25 cellular contexts compared by ENCODE assay signal in genomic region chr18:6666286-6666685, GRCh38.
"Had no signal": no experiment of that assay in that cellular context is flagged by ENCODE, and none has a peak within 500 bp of the region (broad histone marks: within the 10 kb centered on the region; RNA-seq: fewer than 3 reads in every experiment).

No MANE protein-coding gene starts in this region.

- DNase-seq: activated CD4-positive, alpha-beta T cell treated with anti-CD3 and anti-CD28 coated beads for 36 hours; activated CD8-positive, alpha-beta memory T cell treated with anti-CD3 and anti-CD28 coated beads, Interleukin-2, amount 50 U/mL, for 48 hours; activated CD8-positive, alpha-beta T cell treated with anti-CD3 and anti-CD28 coated beads, Interleukin-2, amount 10 ng/mL, durations not matched to agents 7 days and 5 days; activated naive CD4-positive, alpha-beta T cell; activated T-cell treated with anti-CD3 and anti-CD28 coated beads, Interleukin-2, amount 50 U/mL, for 1 hour; amniotic stem cell; brain microvascular endothelial cell; Kasumi-1; KBM-7; NCI-H1048; NCI-H146; NCI-H187 treated with DMSO at 0.1 percent for 48 hours; NCI-H2081 treated with DMSO at 0.1 percent for 48 hours; NCI-H446; Peyer's patch; SHP77; T-cell; T-helper 2 cell; T1000 had no signal

- H3K9me3 ChIP-seq: ascending aorta, Peyer's patch, SJSA1 had no signal

- ATAC-seq: activated CD4-positive, alpha-beta T cell treated with anti-CD3 and anti-CD28 coated beads for 36 hours; activated CD8-positive, alpha-beta T cell treated with anti-CD3 and anti-CD28 coated beads, Interleukin-2, amount 10 ng/mL, durations not matched to agents 7 days and 5 days; T-cell had no signal

- H3K4me1 Mint-ChIP-seq: activated CD4-positive, alpha-beta T cell treated with anti-CD3 and anti-CD28 coated beads for 36 hours; activated naive CD4-positive, alpha-beta T cell treated with anti-CD3 and anti-CD28 coated beads, Interleukin-2, amount 50 U/mL, for 24 hours; T-cell had no signal

- H3K4me3 ChIP-seq: ascending aorta, cardiac muscle cell, Peyer's patch, SJSA1 had no signal

- H3K4me3 Mint-ChIP-seq: activated CD4-positive, alpha-beta T cell treated with anti-CD3 and anti-CD28 coated beads for 36 hours; activated CD8-positive, alpha-beta T cell treated with anti-CD3 and anti-CD28 coated beads, Interleukin-2, amount 10 ng/mL, durations not matched to agents 7 days and 5 days; activated naive CD4-positive, alpha-beta T cell treated with anti-CD3 and anti-CD28 coated beads, Interleukin-2, amount 50 U/mL, for 24 hours; T-cell had no signal

- H3K27me3 Mint-ChIP-seq: activated naive CD4-positive, alpha-beta T cell treated with anti-CD3 and anti-CD28 coated beads, Interleukin-2, amount 50 U/mL, for 24 hours; T-cell had no signal

- H3K27me3 ChIP-seq: ascending aorta, brain microvascular endothelial cell, cardiac muscle cell, Peyer's patch, SJSA1 had no signal

- H3K27ac Mint-ChIP-seq: activated CD4-positive, alpha-beta T cell treated with anti-CD3 and anti-CD28 coated beads for 36 hours; activated CD8-positive, alpha-beta T cell treated with anti-CD3 and anti-CD28 coated beads, Interleukin-2, amount 10 ng/mL, durations not matched to agents 7 days and 5 days; activated naive CD4-positive, alpha-beta T cell treated with anti-CD3 and anti-CD28 coated beads, Interleukin-2, amount 50 U/mL, for 24 hours; T-cell had no signal

- H3K36me3 ChIP-seq: ascending aorta, brain microvascular endothelial cell, cardiac muscle cell, Peyer's patch, SJSA1 had no signal

- H3K4me1 ChIP-seq: ascending aorta, Peyer's patch, SJSA1 had no signal

- H3K36me3 Mint-ChIP-seq: activated naive CD4-positive, alpha-beta T cell treated with anti-CD3 and anti-CD28 coated beads, Interleukin-2, amount 50 U/mL, for 24 hours; T-cell had no signal

- H3K27ac ChIP-seq: ascending aorta, brain microvascular endothelial cell, cardiac muscle cell, Peyer's patch, RWPE1, SJSA1, VCaP had no signal
